1 cellular context compared by ENCODE assay signal in the genomic region with DNA sequence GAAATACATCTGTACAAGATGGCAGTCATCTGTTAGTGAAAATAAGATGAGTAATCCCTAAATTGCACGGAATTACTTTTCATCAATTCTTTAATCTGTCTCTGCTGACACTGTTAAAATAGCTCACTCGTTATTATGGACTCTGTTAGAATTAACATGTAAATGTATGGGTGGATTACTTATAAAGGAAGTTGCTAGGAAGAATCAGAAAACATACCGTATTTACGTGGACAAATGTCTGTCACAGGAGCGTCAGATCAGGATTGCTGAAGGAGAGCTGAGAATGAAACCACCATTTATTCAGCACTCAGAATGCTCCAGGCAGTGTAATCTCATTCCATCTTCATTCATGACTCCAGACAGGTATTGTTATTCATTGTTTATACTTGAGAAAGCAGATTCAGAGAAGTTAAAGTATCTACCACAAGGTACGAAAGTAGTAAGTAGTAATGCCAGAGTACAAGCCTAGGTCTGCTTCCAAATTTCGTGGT.
TF ChIP-seq lines count a peak whose summit lies in the region.

No MANE protein-coding gene starts in this region.

TF ChIP-seq in endothelial cell of umbilical vein, 7 proteins besides CTCF, POLR2A, EP300 and RAD21:
- TF ChIP-seq POLR2AphosphoS5 (IDR thresholded peaks at IDR 0.05; ENCODE audit: insufficient read depth, low read depth, low read length) = no peak
- TF ChIP-seq MAX (IDR thresholded peaks at IDR 0.05; ENCODE audit: insufficient read depth, insufficient read length) = no peak
- no peak for TF ChIP-seq MYC (IDR thresholded peaks at IDR 0.05; ENCODE audit: low read depth, low read length)
- no peak for TF ChIP-seq GATA2 (IDR thresholded peaks at IDR 0.05; ENCODE audit: insufficient read depth, insufficient read length, low read depth, low read length)
- TF ChIP-seq FOS (IDR thresholded peaks at IDR 0.05; ENCODE audit: borderline replicate concordance, insufficient read depth, low read length) = no peak
- no peak for TF ChIP-seq EZH2 (IDR thresholded peaks at IDR 0.05; ENCODE audit: borderline replicate concordance, low read depth, low read length, severe bottlenecking)
- no peak for TF ChIP-seq JUN (IDR thresholded peaks at IDR 0.05; ENCODE audit: borderline replicate concordance, insufficient read depth, insufficient read length, low read depth)
